In genomic region chr10:68957284-68957615, GRCh38 we compare ENCODE assay signal across 8 cellular contexts. TPM values are rescaled to one million over a fixed set of nuclear protein-coding genes. Genes with fewer than 3 reads are reported as not detected.
A peak's percentile ranks its signal among the peaks of the same experiment; 100 is the strongest.
DNase-seq lines count a peak whose midpoint lies in the region; ATAC-seq and TF ChIP-seq lines count a peak whose summit lies in the region.

No MANE protein-coding gene starts in this region.

- H3K9ac ChIP-seq in liver (ENCODE audit: low read depth in 1 of 2, low read length in 2 of 2), result peak overlapping the region in 1 of 2 donors; percentile 83

- H3K4me1 Mint-ChIP-seq in activated T-cell treated with anti-CD3 and anti-CD28 coated beads, Interleukin-2, amount 50 U/mL, for 72 hours (ENCODE audit: low read depth), result peaks cover 56% of the 10 kb centered on the region

- H3K27me3 ChIP-seq in ascending aorta (no peaks in the 10 kb centered on the region), liver (ENCODE audit: control insufficient read depth in 4 of 4, insufficient read depth in 4 of 4, low read length in 3 of 4) (no peaks in the 10 kb centered on the region), tibial artery (no peaks in the 10 kb centered on the region)

- peak overlapping the region; percentile 99 for H3K27ac Mint-ChIP-seq in activated T-cell treated with anti-CD3 and anti-CD28 coated beads, Interleukin-2, amount 50 U/mL, for 72 hours

- peak overlapping the region; percentile 95 to 100 for H3K4me3 Mint-ChIP-seq in activated T-cell treated with anti-CD3 and anti-CD28 coated beads, Interleukin-2, amount 50 U/mL, for 72 hours

- no peak for TF ChIP-seq CTCF in ascending aorta (IDR thresholded peaks at IDR 0.05)
- TF ChIP-seq CTCF in liver (IDR thresholded peaks at IDR 0.05; ENCODE audit: low read depth, low read length, missing input control), result no peak
- no peak for TF ChIP-seq CTCF in tibial artery (IDR thresholded peaks at IDR 0.05)

- H3K9me3 ChIP-seq in ascending aorta (no peaks in the 10 kb centered on the region), liver (ENCODE audit: control insufficient read depth in 4 of 4, low read length in 3 of 4) (no peaks in the 10 kb centered on the region), tibial artery (no peaks in the 10 kb centered on the region)

- no peaks in the 10 kb centered on the region for H3K27me3 Mint-ChIP-seq in activated T-cell treated with anti-CD3 and anti-CD28 coated beads, Interleukin-2, amount 50 U/mL, for 72 hours (ENCODE audit: low read depth)

- 40% methylated on average over 7 of the region's 7 CpGs for WGBS in liver

- TF ChIP-seq RAD21 in liver (IDR thresholded peaks at IDR 0.05), result no peak

- no peak for ATAC-seq in activated T-cell treated with anti-CD3 and anti-CD28 coated beads, Interleukin-2, amount 50 U/mL, for 72 hours (replicated peaks in 1 of 2)

- H3K27ac ChIP-seq in ascending aorta (peak overlapping the region in 1 of 2 donors; percentile 85), liver (ENCODE audit: low read depth in 1 of 2, low read length in 2 of 2) (peak overlapping the region; percentile 98 to 99), tibial artery (peak overlapping the region; percentile 58 to 83)

- intact Hi-C loops in ascending aorta (cut with DNase I), result loop anchor here (2.0 to 5.0 kb wide), 3 partner anchors 32 to 136 kb away; partner anchors contain the start of genes DDX50 and KIFBP
- intact Hi-C loops in tibial artery (cut with DNase I; ENCODE audit: low total_unique reads), result loop anchor here (5.0 kb wide), 1 partner anchor 140 kb away; no protein-coding TSS in a partner anchor

- H3K4me3 ChIP-seq in ascending aorta, result peak overlapping the region; percentile 84 to 88
- H3K4me3 ChIP-seq in liver (ENCODE audit: low read depth in 1 of 3, low read length in 3 of 3), result peak overlapping the region; percentile 87 to 97 (median 92)
- H3K4me3 ChIP-seq in tibial artery, result peak overlapping the region; percentile 70 to 85

- peaks cover 17 to 23% of the 10 kb centered on the region in 2 donors for H3K36me3 ChIP-seq in ascending aorta
- peaks cover 5 to 19% (median 15%) of the 10 kb centered on the region in 4 donors for H3K36me3 ChIP-seq in liver (ENCODE audit: control insufficient read depth in 4 of 4, insufficient read depth in 3 of 4, low read depth in 1 of 4, low read length in 3 of 4)
- H3K36me3 ChIP-seq in tibial artery, result peaks cover 24 to 27% (median 24%) of the 10 kb centered on the region in 3 donors

- no peaks in the 10 kb centered on the region for H3K9me3 Mint-ChIP-seq in activated T-cell treated with anti-CD3 and anti-CD28 coated beads, Interleukin-2, amount 50 U/mL, for 72 hours

- DNase-seq in activated T-cell treated with anti-CD3 and anti-CD28 coated beads, Interleukin-2, amount 50 U/mL, for 72 hours, result no peak
- DNase-seq in activated T-cell treated with anti-CD3 and anti-CD28 coated beads, Interleukin-2, amount 50 U/mL, for 48 hours, result no peak
- no peak for DNase-seq in ascending aorta (ENCODE audit: low spot score in 2 of 2)
- DNase-seq in tibial artery, result no peak
- DNase-seq in RKO (ENCODE audit: low spot score), result no peak
- no peak for DNase-seq in midbrain (lab: John Stamatoyannopoulos, UW)
- DNase-seq in NCI-H748 treated with DMSO at 0.1 percent for 48 hours (lab: John Stamatoyannopoulos, UW), result no peak

- peaks cover 14 to 38% of the 10 kb centered on the region in 2 donors for H3K36me3 Mint-ChIP-seq in activated T-cell treated with anti-CD3 and anti-CD28 coated beads, Interleukin-2, amount 50 U/mL, for 72 hours (ENCODE audit: insufficient read depth in 2 of 2)

- H3K4me1 ChIP-seq in ascending aorta (peaks cover 6 to 17% of the 10 kb centered on the region in 2 donors), liver (ENCODE audit: control insufficient read depth in 4 of 4, insufficient read depth in 4 of 4, low read length in 3 of 4) (peaks cover 5 to 15% (median 7%) of the 10 kb centered on the region in 4 donors), tibial artery (peaks cover 0 to 30% (median 22%) of the 10 kb centered on the region in 4 donors)

TF ChIP-seq in liver, 16 proteins besides CTCF, POLR2A, EP300 and RAD21:
- TF ChIP-seq FOXA1 (IDR thresholded peaks at IDR 0.05), result no peak
- no peak for TF ChIP-seq SP1 (IDR thresholded peaks at IDR 0.05)
- no peak for TF ChIP-seq JUND (IDR thresholded peaks at IDR 0.05)
- no peak for TF ChIP-seq GABPA (IDR thresholded peaks at IDR 0.05 in 1 of 2, conservative IDR thresholded peaks at IDR 0.05 in 1 of 2)
- TF ChIP-seq HNF4G (IDR thresholded peaks at IDR 0.05), result no peak
- no peak for TF ChIP-seq YY1 (IDR thresholded peaks at IDR 0.05)

RNA-seq across cellular contexts. Expression of gene DDX21, which starts 1.3 kb away (rescaled TPM):
- total RNA-seq in activated T-cell treated with anti-CD3 and anti-CD28 coated beads, Interleukin-2, amount 50 U/mL, for 72 hours, result 100 to 1,000 TPM; 138 to 148 TPM
- total RNA-seq in ascending aorta (26.5 TPM), liver (10 to 100 TPM; 32.3 to 38.4 TPM)
- 10 to 100 TPM; 13.9 to 20.1 TPM for polyA plus RNA-seq in liver

RNA-seq across cellular contexts. Expression of gene KIFBP, which starts 31.4 kb away (rescaled TPM):
- total RNA-seq in activated T-cell treated with anti-CD3 and anti-CD28 coated beads, Interleukin-2, amount 50 U/mL, for 72 hours, result 10 to 100 TPM; 16.3 to 17.5 TPM
- total RNA-seq in ascending aorta (25.3 TPM), liver (10 to 100 TPM in 1 of 2 donors, 1 to 10 TPM in 1; 8.5 to 11.2 TPM)
- polyA plus RNA-seq in liver, result 1 to 10 TPM; 5.7 to 7.3 TPM

RNA-seq across cellular contexts. Expression of gene DDX50, which starts 56.1 kb away (rescaled TPM):
- 10 to 100 TPM; 61.8 to 62.8 TPM for total RNA-seq in activated T-cell treated with anti-CD3 and anti-CD28 coated beads, Interleukin-2, amount 50 U/mL, for 72 hours
- total RNA-seq in ascending aorta (40.7 TPM), liver (10 to 100 TPM; 13.0 to 18.8 TPM)
- 1 to 10 TPM; 7.0 to 8.0 TPM for polyA plus RNA-seq in liver
